In the genomic region with DNA sequence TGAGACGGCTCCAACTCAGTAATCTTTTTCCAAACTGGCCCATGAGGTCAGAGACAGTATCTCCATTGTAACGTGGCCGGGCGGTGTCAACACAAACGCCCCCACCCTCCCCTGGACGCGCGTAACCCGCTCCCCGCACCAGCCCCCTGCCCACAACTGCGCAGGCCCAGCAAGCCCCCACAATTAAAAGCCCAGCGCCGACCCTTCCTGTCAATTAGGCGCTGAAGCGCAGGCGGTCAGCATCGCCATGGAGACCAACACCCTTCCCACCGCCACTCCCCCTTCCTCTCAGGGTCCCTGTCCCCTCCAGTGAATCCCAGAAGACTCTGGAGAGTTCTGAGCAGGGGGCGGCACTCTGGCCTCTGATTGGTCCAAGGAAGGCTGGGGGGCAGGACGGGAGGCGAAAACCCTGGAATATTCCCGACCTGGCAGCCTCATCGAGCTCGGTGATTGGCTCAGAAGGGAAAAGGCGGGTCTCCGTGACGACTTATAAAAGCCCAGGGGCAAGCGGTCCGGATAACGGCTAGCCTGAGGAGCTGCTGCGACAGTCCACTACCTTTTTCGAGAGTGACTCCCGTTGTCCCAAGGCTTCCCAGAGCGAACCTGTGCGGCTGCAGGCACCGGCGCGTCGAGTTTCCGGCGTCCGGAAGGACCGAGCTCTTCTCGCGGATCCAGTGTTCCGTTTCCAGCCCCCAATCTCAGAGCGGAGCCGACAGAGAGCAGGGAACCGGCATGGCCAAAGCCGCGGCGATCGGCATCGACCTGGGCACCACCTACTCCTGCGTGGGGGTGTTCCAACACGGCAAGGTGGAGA, we compare ENCODE assay signal across 1 cellular context.
TF ChIP-seq lines count a peak whose summit lies in the region.

Gene HSPA1A, plus strand, starts transcription at position 519 of the 814 bp plus-strand sequence. Its CDS starts 214 bp downstream, at position 733.
Gene HSPA1L, minus strand, starts transcription at position 259 of the 814 bp plus-strand sequence. CDS start 3,311 bp downstream, outside the sequence.

TF ChIP-seq in WTC11, 78 proteins besides CTCF, POLR2A, EP300 and RAD21 (continued from another document and continues in another):
- TF ChIP-seq ZNF416 (CRISPR knock-in tag; IDR thresholded peaks at IDR 0.05) = no peak
- 0 out of 2 replicates have a peak, but pooled peaks have one; percentile 49 for TF ChIP-seq TEAD1 (CRISPR knock-in tag; IDR thresholded peaks at IDR 0.05)
- TF ChIP-seq, protein P1, sequence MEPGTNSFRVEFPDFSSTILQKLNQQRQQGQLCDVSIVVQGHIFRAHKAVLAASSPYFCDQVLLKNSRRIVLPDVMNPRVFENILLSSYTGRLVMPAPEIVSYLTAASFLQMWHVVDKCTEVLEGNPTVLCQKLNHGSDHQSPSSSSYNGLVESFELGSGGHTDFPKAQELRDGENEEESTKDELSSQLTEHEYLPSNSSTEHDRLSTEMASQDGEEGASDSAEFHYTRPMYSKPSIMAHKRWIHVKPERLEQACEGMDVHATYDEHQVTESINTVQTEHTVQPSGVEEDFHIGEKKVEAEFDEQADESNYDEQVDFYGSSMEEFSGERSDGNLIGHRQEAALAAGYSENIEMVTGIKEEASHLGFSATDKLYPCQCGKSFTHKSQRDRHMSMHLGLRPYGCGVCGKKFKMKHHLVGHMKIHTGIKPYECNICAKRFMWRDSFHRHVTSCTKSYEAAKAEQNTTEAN (CRISPR knock-in tag; IDR thresholded peaks at IDR 0.05) = no peak
- TF ChIP-seq ZNF532 (CRISPR knock-in tag; IDR thresholded peaks at IDR 0.05; ENCODE audit: borderline replicate concordance) = no peak
- peak; percentile 17; the same call in 1 of the 2 replicates for TF ChIP-seq SP1 (CRISPR knock-in tag; conservative IDR thresholded peaks at IDR 0.05)
- TF ChIP-seq ZNF317 (CRISPR knock-in tag; IDR thresholded peaks at IDR 0.05; ENCODE audit: borderline replicate concordance, low read depth) = no peak
- no peak for TF ChIP-seq CREB1 (CRISPR knock-in tag; IDR thresholded peaks at IDR 0.05)
- peak; percentile 36; the same call in 1 of the 2 replicates for TF ChIP-seq MAX (CRISPR knock-in tag; IDR thresholded peaks at IDR 0.05)
- TF ChIP-seq HMGA2 (CRISPR knock-in tag; IDR thresholded peaks at IDR 0.05) = no peak
- TF ChIP-seq, protein P2, sequence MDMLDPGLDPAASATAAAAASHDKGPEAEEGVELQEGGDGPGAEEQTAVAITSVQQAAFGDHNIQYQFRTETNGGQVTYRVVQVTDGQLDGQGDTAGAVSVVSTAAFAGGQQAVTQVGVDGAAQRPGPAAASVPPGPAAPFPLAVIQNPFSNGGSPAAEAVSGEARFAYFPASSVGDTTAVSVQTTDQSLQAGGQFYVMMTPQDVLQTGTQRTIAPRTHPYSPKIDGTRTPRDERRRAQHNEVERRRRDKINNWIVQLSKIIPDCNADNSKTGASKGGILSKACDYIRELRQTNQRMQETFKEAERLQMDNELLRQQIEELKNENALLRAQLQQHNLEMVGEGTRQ (CRISPR knock-in tag; IDR thresholded peaks at IDR 0.05) = no peak
- TF ChIP-seq GABPB1 (CRISPR knock-in tag; IDR thresholded peaks at IDR 0.05) = peak; percentile 56
- no peak for TF ChIP-seq ZNF281 (CRISPR knock-in tag; IDR thresholded peaks at IDR 0.05)
- no peak for TF ChIP-seq TP53 (CRISPR knock-in tag; IDR thresholded peaks at IDR 0.05)
- TF ChIP-seq ESRRA (CRISPR knock-in tag; IDR thresholded peaks at IDR 0.05; ENCODE audit: borderline replicate concordance) = no peak
- TF ChIP-seq ZNF232 (CRISPR knock-in tag; IDR thresholded peaks at IDR 0.05) = peak; percentile 85; the same call in 1 of the 2 replicates
- TF ChIP-seq, protein P3, sequence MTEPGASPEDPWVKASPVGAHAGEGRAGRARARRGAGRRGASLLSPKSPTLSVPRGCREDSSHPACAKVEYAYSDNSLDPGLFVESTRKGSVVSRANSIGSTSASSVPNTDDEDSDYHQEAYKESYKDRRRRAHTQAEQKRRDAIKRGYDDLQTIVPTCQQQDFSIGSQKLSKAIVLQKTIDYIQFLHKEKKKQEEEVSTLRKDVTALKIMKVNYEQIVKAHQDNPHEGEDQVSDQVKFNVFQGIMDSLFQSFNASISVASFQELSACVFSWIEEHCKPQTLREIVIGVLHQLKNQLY (CRISPR knock-in tag; IDR thresholded peaks at IDR 0.05) = no peak
- no peak for TF ChIP-seq CREM (CRISPR knock-in tag; IDR thresholded peaks at IDR 0.05)
- TF ChIP-seq, protein P4, sequence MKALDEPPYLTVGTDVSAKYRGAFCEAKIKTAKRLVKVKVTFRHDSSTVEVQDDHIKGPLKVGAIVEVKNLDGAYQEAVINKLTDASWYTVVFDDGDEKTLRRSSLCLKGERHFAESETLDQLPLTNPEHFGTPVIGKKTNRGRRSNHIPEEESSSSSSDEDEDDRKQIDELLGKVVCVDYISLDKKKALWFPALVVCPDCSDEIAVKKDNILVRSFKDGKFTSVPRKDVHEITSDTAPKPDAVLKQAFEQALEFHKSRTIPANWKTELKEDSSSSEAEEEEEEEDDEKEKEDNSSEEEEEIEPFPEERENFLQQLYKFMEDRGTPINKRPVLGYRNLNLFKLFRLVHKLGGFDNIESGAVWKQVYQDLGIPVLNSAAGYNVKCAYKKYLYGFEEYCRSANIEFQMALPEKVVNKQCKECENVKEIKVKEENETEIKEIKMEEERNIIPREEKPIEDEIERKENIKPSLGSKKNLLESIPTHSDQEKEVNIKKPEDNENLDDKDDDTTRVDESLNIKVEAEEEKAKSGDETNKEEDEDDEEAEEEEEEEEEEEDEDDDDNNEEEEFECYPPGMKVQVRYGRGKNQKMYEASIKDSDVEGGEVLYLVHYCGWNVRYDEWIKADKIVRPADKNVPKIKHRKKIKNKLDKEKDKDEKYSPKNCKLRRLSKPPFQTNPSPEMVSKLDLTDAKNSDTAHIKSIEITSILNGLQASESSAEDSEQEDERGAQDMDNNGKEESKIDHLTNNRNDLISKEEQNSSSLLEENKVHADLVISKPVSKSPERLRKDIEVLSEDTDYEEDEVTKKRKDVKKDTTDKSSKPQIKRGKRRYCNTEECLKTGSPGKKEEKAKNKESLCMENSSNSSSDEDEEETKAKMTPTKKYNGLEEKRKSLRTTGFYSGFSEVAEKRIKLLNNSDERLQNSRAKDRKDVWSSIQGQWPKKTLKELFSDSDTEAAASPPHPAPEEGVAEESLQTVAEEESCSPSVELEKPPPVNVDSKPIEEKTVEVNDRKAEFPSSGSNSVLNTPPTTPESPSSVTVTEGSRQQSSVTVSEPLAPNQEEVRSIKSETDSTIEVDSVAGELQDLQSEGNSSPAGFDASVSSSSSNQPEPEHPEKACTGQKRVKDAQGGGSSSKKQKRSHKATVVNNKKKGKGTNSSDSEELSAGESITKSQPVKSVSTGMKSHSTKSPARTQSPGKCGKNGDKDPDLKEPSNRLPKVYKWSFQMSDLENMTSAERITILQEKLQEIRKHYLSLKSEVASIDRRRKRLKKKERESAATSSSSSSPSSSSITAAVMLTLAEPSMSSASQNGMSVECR (CRISPR knock-in tag; IDR thresholded peaks at IDR 0.05; ENCODE audit: borderline replicate concordance) = 0 out of 2 replicates have a peak, but pooled peaks have one; percentile 53
- no peak for TF ChIP-seq NFATC4 (CRISPR knock-in tag; IDR thresholded peaks at IDR 0.05)
- TF ChIP-seq, protein P5, sequence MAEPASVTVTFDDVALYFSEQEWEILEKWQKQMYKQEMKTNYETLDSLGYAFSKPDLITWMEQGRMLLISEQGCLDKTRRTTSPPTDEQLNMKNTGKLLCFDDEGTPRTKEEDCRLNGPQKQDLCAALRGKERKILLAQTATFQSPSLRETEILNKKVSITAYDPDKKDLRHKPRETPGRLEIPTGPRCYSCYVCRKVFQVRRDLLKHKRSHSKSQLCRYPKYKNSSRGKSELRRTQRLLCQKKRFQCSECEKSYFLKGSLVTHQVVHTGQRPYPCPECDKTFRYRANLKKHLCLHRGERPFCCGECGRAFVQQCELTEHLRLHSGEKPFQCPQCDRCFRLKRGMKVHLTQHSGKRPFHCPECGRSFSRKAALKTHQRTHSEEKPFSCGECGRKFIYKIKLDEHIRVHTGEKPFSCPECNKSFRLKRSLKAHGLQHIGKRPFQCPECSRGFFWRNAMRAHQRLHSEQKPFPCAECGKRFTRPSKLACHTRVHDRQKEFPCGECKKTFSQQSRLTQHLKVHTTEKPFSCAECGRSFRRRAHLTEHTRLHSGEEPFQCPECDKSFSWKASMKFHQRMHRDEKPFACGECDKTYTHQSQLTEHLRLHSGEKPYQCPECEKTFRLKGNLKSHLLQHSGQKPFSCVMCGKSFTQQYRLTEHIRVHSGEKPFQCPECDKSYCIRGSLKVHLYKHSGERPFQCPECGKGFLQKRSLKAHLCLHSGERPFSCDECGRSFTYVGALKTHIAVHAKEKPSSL (CRISPR knock-in tag; conservative IDR thresholded peaks at IDR 0.05) = no peak
- no peak for TF ChIP-seq GRHL2 (CRISPR knock-in tag; IDR thresholded peaks at IDR 0.05; ENCODE audit: insufficient replicate concordance, severe bottlenecking)
- TF ChIP-seq, protein P6, sequence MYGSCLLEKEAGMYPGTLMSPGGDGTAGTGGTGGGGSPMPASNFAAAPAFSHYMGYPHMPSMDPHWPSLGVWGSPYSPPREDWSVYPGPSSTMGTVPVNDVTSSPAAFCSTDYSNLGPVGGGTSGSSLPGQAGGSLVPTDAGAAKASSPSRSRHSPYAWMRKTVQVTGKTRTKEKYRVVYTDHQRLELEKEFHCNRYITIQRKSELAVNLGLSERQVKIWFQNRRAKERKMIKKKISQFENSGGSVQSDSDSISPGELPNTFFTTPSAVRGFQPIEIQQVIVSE (CRISPR knock-in tag; IDR thresholded peaks at IDR 0.05; ENCODE audit: borderline replicate concordance) = no peak
- TF ChIP-seq, protein P7, sequence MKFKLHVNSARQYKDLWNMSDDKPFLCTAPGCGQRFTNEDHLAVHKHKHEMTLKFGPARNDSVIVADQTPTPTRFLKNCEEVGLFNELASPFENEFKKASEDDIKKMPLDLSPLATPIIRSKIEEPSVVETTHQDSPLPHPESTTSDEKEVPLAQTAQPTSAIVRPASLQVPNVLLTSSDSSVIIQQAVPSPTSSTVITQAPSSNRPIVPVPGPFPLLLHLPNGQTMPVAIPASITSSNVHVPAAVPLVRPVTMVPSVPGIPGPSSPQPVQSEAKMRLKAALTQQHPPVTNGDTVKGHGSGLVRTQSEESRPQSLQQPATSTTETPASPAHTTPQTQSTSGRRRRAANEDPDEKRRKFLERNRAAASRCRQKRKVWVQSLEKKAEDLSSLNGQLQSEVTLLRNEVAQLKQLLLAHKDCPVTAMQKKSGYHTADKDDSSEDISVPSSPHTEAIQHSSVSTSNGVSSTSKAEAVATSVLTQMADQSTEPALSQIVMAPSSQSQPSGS (CRISPR knock-in tag; IDR thresholded peaks at IDR 0.05; ENCODE audit: borderline replicate concordance, low read depth) = no peak
- TF ChIP-seq, protein P8, sequence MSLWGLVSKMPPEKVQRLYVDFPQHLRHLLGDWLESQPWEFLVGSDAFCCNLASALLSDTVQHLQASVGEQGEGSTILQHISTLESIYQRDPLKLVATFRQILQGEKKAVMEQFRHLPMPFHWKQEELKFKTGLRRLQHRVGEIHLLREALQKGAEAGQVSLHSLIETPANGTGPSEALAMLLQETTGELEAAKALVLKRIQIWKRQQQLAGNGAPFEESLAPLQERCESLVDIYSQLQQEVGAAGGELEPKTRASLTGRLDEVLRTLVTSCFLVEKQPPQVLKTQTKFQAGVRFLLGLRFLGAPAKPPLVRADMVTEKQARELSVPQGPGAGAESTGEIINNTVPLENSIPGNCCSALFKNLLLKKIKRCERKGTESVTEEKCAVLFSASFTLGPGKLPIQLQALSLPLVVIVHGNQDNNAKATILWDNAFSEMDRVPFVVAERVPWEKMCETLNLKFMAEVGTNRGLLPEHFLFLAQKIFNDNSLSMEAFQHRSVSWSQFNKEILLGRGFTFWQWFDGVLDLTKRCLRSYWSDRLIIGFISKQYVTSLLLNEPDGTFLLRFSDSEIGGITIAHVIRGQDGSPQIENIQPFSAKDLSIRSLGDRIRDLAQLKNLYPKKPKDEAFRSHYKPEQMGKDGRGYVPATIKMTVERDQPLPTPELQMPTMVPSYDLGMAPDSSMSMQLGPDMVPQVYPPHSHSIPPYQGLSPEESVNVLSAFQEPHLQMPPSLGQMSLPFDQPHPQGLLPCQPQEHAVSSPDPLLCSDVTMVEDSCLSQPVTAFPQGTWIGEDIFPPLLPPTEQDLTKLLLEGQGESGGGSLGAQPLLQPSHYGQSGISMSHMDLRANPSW (CRISPR knock-in tag; conservative IDR thresholded peaks at IDR 0.05; ENCODE audit: low read depth) = no peak
